9 cellular contexts compared by ENCODE assay signal in the genomic region with DNA sequence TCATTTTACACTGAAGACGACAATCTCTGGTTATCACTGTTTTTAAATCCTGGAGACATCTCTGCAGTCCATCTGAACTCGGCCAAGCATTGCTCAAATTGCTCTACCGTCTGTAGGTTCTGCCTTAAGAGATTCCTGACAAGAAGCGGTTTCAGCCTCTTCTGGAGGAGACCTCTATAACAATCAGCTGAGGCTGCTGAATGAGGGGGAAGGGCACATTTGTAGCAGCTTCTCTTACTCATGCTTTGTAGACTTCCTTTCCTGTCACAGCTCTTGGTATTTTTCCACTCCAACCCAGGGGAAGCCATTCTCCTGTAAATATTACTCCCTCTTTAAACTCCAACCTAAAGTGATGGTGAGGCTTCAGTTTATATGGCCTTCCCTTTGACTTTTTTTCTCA. TPM values are rescaled to one million over a fixed set of nuclear protein-coding genes. Genes with fewer than 3 reads are reported as not detected.
DNase-seq lines count a peak whose midpoint lies in the region; ATAC-seq, FAIRE-seq and TF ChIP-seq lines count a peak whose summit lies in the region.
"Had no signal": no experiment of that assay in that cellular context is flagged by ENCODE, and none has a peak within 500 bp of the region (broad histone marks: within the 10 kb centered on the region; RNA-seq: fewer than 3 reads in every experiment).

No MANE protein-coding gene starts in this region.

- H3K27ac ChIP-seq in GM23248 = peak overlapping the region; percentile 83
- H3K27ac ChIP-seq: neutrophil had no signal

- H4K20me1 ChIP-seq in GM23248 (ENCODE audit: insufficient read depth) = no peaks in the 10 kb centered on the region

- H3K9me3 ChIP-seq in GM23248 (ENCODE audit: low read depth) (no peaks in the 10 kb centered on the region), BE2C (no peaks in the 10 kb centered on the region)
- H3K9me3 ChIP-seq: neutrophil had no signal

- FAIRE-seq in bronchial epithelial cell (lab: Jason Lieb, UNC) = no peak

- in situ Hi-C loops in GM23248 (cut with MboI) = no loop called here

- WGBS in GM23248 (ENCODE audit: low coverage in 1 of 2, low lambda C conversion rate in 2 of 2, missing lambda C conversion rate in 2 of 2), 2 experiments = 30 to 33% methylated on average over 4 of the region's 4 CpGs

- H2AFZ ChIP-seq in GM23248 = peak overlapping the region; percentile 79

- TF ChIP-seq CTCF in bronchial epithelial cell (IDR thresholded peaks at IDR 0.05; ENCODE audit: insufficient read depth, low read length, severe bottlenecking) (no peak), BE2C (IDR thresholded peaks at IDR 0.05; ENCODE audit: low read depth, low read length) (no peak)

- H3K27me3 ChIP-seq in GM23248 (replicated peaks; ENCODE audit: insufficient read depth) (no peaks in the 10 kb centered on the region), bronchial epithelial cell (ENCODE audit: control insufficient read depth, insufficient read depth, low read length) (no peaks in the 10 kb centered on the region), BE2C (peaks cover 6% of the 10 kb centered on the region; the same call in 1 of the 2 replicates)

- H3K36me3 ChIP-seq in GM23248 (ENCODE audit: low read depth) (no peaks in the 10 kb centered on the region), bronchial epithelial cell (ENCODE audit: control insufficient read depth, insufficient read depth, low read length) (peaks cover 2% of the 10 kb centered on the region), BE2C (no peaks in the 10 kb centered on the region)
- H3K36me3 ChIP-seq: neutrophil had no signal

- H3K4me3 ChIP-seq in GM23248 = peak overlapping the region; percentile 29
- no peak overlapping the region for H3K4me3 ChIP-seq in bronchial epithelial cell (ENCODE audit: low read depth, low read length)
- no peak overlapping the region for H3K4me3 ChIP-seq in BE2C (ENCODE audit: low read depth, low read length)

- peaks cover 17% of the 10 kb centered on the region for H3K4me1 ChIP-seq in GM23248 (ENCODE audit: insufficient read depth)
- H3K4me1 ChIP-seq in BE2C = no peaks in the 10 kb centered on the region

- H3K79me2 ChIP-seq in GM23248 (ENCODE audit: insufficient read depth) = no peaks in the 10 kb centered on the region

- H3K9ac ChIP-seq in GM23248 = peak overlapping the region; percentile 59

- DNase-seq in GM23248 = peak; percentile 91
- peak; percentile 48 for DNase-seq in NCI-H2227 treated with DMSO at 0.1 percent for 48 hours (lab: John Stamatoyannopoulos, UW)
- peak; percentile 87 for DNase-seq in bronchial epithelial cell (ENCODE audit: low read depth)
- peak; percentile 62 for DNase-seq in medulla oblongata (ENCODE audit: extremely low spot score)
- DNase-seq in BE2C = no peak
- no peak for DNase-seq in activated gamma-delta T cell treated with Interleukin-2 at 50 U/mL for 16 hours

- H3K4me2 ChIP-seq in GM23248 (ENCODE audit: unreplicated experiment) = peak overlapping the region; percentile 72

- no peaks in the 10 kb centered on the region for H3K9me2 ChIP-seq in GM23248 (ENCODE audit: insufficient read depth)

- no peak for ATAC-seq in HG03097 (IDR thresholded peaks at IDR 0.05; ENCODE audit: low FRiP score, unreplicated experiment)
- no peak for ATAC-seq in HG02610 (IDR thresholded peaks at IDR 0.05; ENCODE audit: unreplicated experiment)

- H3F3A ChIP-seq in GM23248 (ENCODE audit: insufficient read depth) = peaks cover 30% of the 10 kb centered on the region

RNA-seq across cellular contexts. Expression of a gene that starts 3.0 kb away (rescaled TPM):
- total RNA-seq in GM23248 (2014; rRNA removed; shearing (Covaris generic)) = 6.3 and 8.2 TPM in 2 replicates
- 5.6 and 5.8 TPM in 2 replicates for polyA plus RNA-seq in GM23248 (2016; fragmentation: Nextera tagmentation; extraction: Ambion mirVana)
- total RNA-seq in bronchial epithelial cell = 113 and 123 TPM in 2 replicates
- polyA plus RNA-seq in BE2C (2012; ENCODE audit: insufficient read depth, insufficient read length, low read depth) = 13.2 TPM

RNA-seq across cellular contexts. Expression of a gene that starts 22.6 kb away (rescaled TPM):
- total RNA-seq in GM23248 (2014; rRNA removed; shearing (Covaris generic)) = 10.8 and 27.6 TPM in 2 replicates
- 22.4 and 23.4 TPM in 2 replicates for polyA plus RNA-seq in GM23248 (2016; fragmentation: Nextera tagmentation; extraction: Ambion mirVana)
- total RNA-seq in bronchial epithelial cell = 17.9 and 19.1 TPM in 2 replicates
- polyA plus RNA-seq in BE2C (2012; ENCODE audit: insufficient read depth, insufficient read length, low read depth) = 45.6 TPM

RNA-seq across cellular contexts. Expression of a gene that starts 51.8 kb away (rescaled TPM):
- total RNA-seq in GM23248 (2014; rRNA removed; shearing (Covaris generic)) = 61.5 and 64.2 TPM in 2 replicates
- 192 and 207 TPM in 2 replicates for polyA plus RNA-seq in GM23248 (2016; fragmentation: Nextera tagmentation; extraction: Ambion mirVana)
- total RNA-seq in bronchial epithelial cell = 72.1 and 80.6 TPM in 2 replicates
- polyA plus RNA-seq in BE2C (2012; ENCODE audit: insufficient read depth, insufficient read length, low read depth) = 100 TPM

Comparison
In these comparisons a context has a peak if more than half of its experiments do, and no peak if none do; other contexts are left out.
1. DNase-seq: peak in GM23248 (single experiment), NCI-H2227 treated with DMSO at 0.1 percent for 48 hours (single experiment), bronchial epithelial cell (single experiment) and medulla oblongata (single experiment); none in BE2C (single experiment) and activated gamma-delta T cell treated with Interleukin-2 at 50 U/mL for 16 hours (single experiment).
2. RNA of a gene that starts 3.0 kb away (total RNA-seq): 113 to 123 TPM in bronchial epithelial cell; 6.3 to 8.2 TPM in GM23248; every median in the first group is over 10 times any median in the second.